21 cellular contexts compared by ENCODE assay signal in the genomic region with DNA sequence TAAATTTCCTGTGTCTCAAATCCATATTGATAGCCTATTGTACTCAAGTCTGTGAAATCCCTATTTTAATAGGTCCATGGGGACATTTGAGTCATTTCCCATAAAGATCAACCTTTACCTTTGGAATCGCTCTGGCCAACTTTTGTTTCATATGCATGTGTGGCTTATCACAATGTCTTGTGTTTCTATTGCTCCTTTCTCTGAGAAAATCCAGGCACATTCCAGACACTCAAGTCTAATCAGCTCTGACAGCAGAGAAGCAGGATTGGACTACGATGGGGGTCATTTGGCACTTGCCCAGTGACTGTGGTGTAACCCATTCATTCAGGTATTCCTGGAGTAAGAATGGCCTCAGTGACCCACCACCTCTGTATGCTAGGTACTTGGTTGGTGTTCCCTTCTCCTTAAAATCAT. TPM values are rescaled to one million over a fixed set of nuclear protein-coding genes. Genes with fewer than 3 reads are reported as not detected.
DNase-seq lines count a peak whose midpoint lies in the region; ATAC-seq and TF ChIP-seq lines count a peak whose summit lies in the region.
"Had no signal": no experiment of that assay in that cellular context is flagged by ENCODE, and none has a peak within 500 bp of the region (broad histone marks: within the 10 kb centered on the region; RNA-seq: fewer than 3 reads in every experiment).

No MANE protein-coding gene starts in this region.

- intact Hi-C loops in PC-9 (cut with micrococcal nuclease; ENCODE audit: unreplicated experiment): loop anchor here (2.0 kb wide), 1 partner anchor 135 kb away; no protein-coding TSS in a partner anchor

- peak overlapping the region; percentile 40; the same call in 1 of the 2 replicates for H3K4me2 ChIP-seq in PC-9
- H3K4me2 ChIP-seq in smooth muscle cell: peak overlapping the region; percentile 5

- H3K27ac ChIP-seq in PC-9 (peak overlapping the region; percentile 99), smooth muscle cell (ENCODE audit: low read depth) (peak overlapping the region; percentile 91), RWPE1 (no peak overlapping the region)
- H3K27ac ChIP-seq: adrenal gland, HL-60, left lung, testis had no signal

- H4K20me1 ChIP-seq in PC-9 (ENCODE audit: insufficient read depth): no peaks in the 10 kb centered on the region
- H4K20me1 ChIP-seq in smooth muscle cell (ENCODE audit: low read depth): no peaks in the 10 kb centered on the region

- no TSS peak for BruUV-seq in PC-9 (replicated peaks; lab: Mats Ljungman, UMichigan)

- POLR2A ChIA-PET in PC-9 (lab: Charles Lee; ENCODE audit: unreplicated experiment) (interaction anchor here (0.6 to 0.7 kb wide), 3 partner anchors 67 to 383 kb away, joined by 3 to 7 read pairs (median 3); no protein-coding TSS in a partner anchor), RWPE1 (lab: Yijun Ruan, JAX; ENCODE audit: low non-redundant PET) (no interaction called here)

- TF ChIP-seq CTCF in PC-9 (conservative IDR thresholded peaks at IDR 0.05): no peak
- no peak for TF ChIP-seq CTCF in smooth muscle cell (IDR thresholded peaks at IDR 0.05; ENCODE audit: borderline replicate concordance, insufficient read depth, poor library complexity, severe bottlenecking)
- TF ChIP-seq CTCF in RWPE1 (conservative IDR thresholded peaks at IDR 0.05; ENCODE audit: low read depth): no peak

- peak in 1 of 2 experiments; percentile 15 for DNase-seq in PC-9
- peak; percentile 95 for DNase-seq in dermis blood vessel endothelial cell
- DNase-seq in kidney tubule cell (ENCODE audit: low spot score): peak; percentile 66
- DNase-seq in smooth muscle cell (lab: John Stamatoyannopoulos, UW; ENCODE audit: unreplicated experiment): no peak
- no peak for DNase-seq in GM19238 (ENCODE audit: insufficient read length, low spot score)
- no peak for DNase-seq in RWPE1 (ENCODE audit: low spot score)
- DNase-seq: adrenal gland; endodermal cell; left lung; NCI-H1930; NCI-H510A; stimulated activated CD4-positive, alpha-beta T cell treated with anti-CD3 and anti-CD28 coated beads, Interleukin-12 subunit alpha, Interleukin-12 subunit beta, amount 100 ng/mL, for 4 hours; testis had no signal

- no peaks in the 10 kb centered on the region for H3K9me2 ChIP-seq in PC-9 (ENCODE audit: insufficient read depth)

- H2AFZ ChIP-seq in PC-9 (no peak overlapping the region), smooth muscle cell (ENCODE audit: low read depth) (no peak overlapping the region)

- H3K9me3 ChIP-seq in PC-9 (ENCODE audit: insufficient read depth, low read depth) (peaks cover 30% of the 10 kb centered on the region), smooth muscle cell (replicated peaks; ENCODE audit: low read depth) (no peaks in the 10 kb centered on the region)
- H3K9me3 ChIP-seq: adrenal gland, HAP-1, left lung, pancreas, testis had no signal

- CTCF ChIA-PET in PC-9 (lab: Charles Lee) (interaction anchor here (1.2 kb wide), 1 partner anchor 96 kb away, joined by 7 read pairs; no protein-coding TSS in a partner anchor), RWPE1 (lab: Yijun Ruan, JAX) (interaction anchor here (0.6 to 1.7 kb wide), 4 partner anchors 136 to 967 kb away, joined by 3 to 7 read pairs (median 3); no protein-coding TSS in a partner anchor)

- H3K4me3 ChIP-seq in PC-9 (no peak overlapping the region), smooth muscle cell (no peak overlapping the region)
- H3K4me3 ChIP-seq: adrenal gland, HAP-1, left lung, pancreas, testis had no signal

- H3F3A ChIP-seq in PC-9 (ENCODE audit: insufficient read depth, low read depth) (peaks cover 31% of the 10 kb centered on the region), smooth muscle cell (ENCODE audit: low read depth) (peaks cover 7% of the 10 kb centered on the region)

- peaks cover 40% of the 10 kb centered on the region for H3K4me1 ChIP-seq in PC-9 (replicated peaks; ENCODE audit: insufficient read depth)
- H3K4me1 ChIP-seq in smooth muscle cell (ENCODE audit: low read depth): peaks cover 4% of the 10 kb centered on the region
- H3K4me1 ChIP-seq: HAP-1, left lung, testis had no signal

- H3K27me3 ChIP-seq in PC-9 (ENCODE audit: insufficient read depth, low read depth): no peaks in the 10 kb centered on the region
- H3K27me3 ChIP-seq in smooth muscle cell (ENCODE audit: low read depth): no peaks in the 10 kb centered on the region
- H3K27me3 ChIP-seq: adrenal gland, left lung, pancreas, testis had no signal

- no peak overlapping the region for H3K9ac ChIP-seq in smooth muscle cell (ENCODE audit: low read depth)

- WGBS in smooth muscle cell (ENCODE audit: low lambda C conversion rate): 17% methylated on average over 2 of the region's 2 CpGs

- no peaks in the 10 kb centered on the region for H3K79me2 ChIP-seq in PC-9 (ENCODE audit: low read depth)
- no peaks in the 10 kb centered on the region for H3K79me2 ChIP-seq in smooth muscle cell (ENCODE audit: low read depth)

- no peaks in the 10 kb centered on the region for H3K36me3 ChIP-seq in PC-9 (ENCODE audit: low read depth)
- no peaks in the 10 kb centered on the region for H3K36me3 ChIP-seq in smooth muscle cell (ENCODE audit: low read depth)
- H3K36me3 ChIP-seq: adrenal gland, HAP-1, left lung, pancreas had no signal

- no peak for ATAC-seq in GM21381 (IDR thresholded peaks at IDR 0.05; ENCODE audit: unreplicated experiment)
- ATAC-seq: activated CD4-positive, CD25-positive, alpha-beta regulatory T cell treated with anti-CD3 and anti-CD28 coated beads, Interleukin-2, amount 50 U/mL, for 24 hours; left lung had no signal

RNA-seq across cellular contexts. Expression of a gene that starts 48.4 kb away (rescaled TPM):
- 0.98 and 1.5 TPM in 2 replicates for total RNA-seq in PC-9 (2021)
- 0.05 and 0.17 TPM in 2 replicates for total RNA-seq in dermis blood vessel endothelial cell
- 3.6 and 6.9 TPM in 2 replicates for total RNA-seq in smooth muscle cell
- polyA plus RNA-seq in smooth muscle cell: 1.3 and 3.2 TPM in 2 replicates
- total RNA-seq: activated CD8-positive, alpha-beta memory T cell treated with anti-CD3 and anti-CD28 coated beads for 36 hours; activated T-helper 2 cell treated with anti-CD3 and anti-CD28 coated beads, Interferon-gamma antibody, Interleukin-2, Interleukin-4, amounts not matched to agents 10 μg/mL and 5 μg/mL and 100 μg/mL, durations not matched to agents 14 hours and 24 hours and 36 hours; adrenal gland; endodermal cell; myocyte had no signal
- polyA plus RNA-seq: adrenal gland, pancreas had no signal

Comparison
In these comparisons a context has a peak if more than half of its experiments do, and no peak if none do; other contexts are left out.
1. DNase-seq: peak in dermis blood vessel endothelial cell (single experiment) and kidney tubule cell (single experiment); none in smooth muscle cell (single experiment), GM19238 (single experiment) and RWPE1 (single experiment).